Comparison of ENCODE assay signal across 8 cellular contexts in genomic region chr19:8004723-8005513, GRCh38. TPM values are rescaled to one million over a fixed set of nuclear protein-coding genes. Genes with fewer than 3 reads are reported as not detected.
DNase-seq lines count a peak whose midpoint lies in the region; ATAC-seq and TF ChIP-seq lines count a peak whose summit lies in the region.

No MANE protein-coding gene starts in this region.

- ATAC-seq in GM18868 (IDR thresholded peaks at IDR 0.05; ENCODE audit: unreplicated experiment) (peak; percentile 17), HG03139 (IDR thresholded peaks at IDR 0.05; ENCODE audit: unreplicated experiment) (peak; percentile 27), upper lobe of right lung (peak; percentile 6)

- H3K27me3 ChIP-seq in A673 (replicated peaks; ENCODE audit: insufficient read depth, low read depth, low read length, poor library complexity) (no peaks in the 10 kb centered on the region), duodenal mucosa (ENCODE audit: control insufficient read depth in 1 of 2, insufficient read depth in 2 of 2, low read length in 2 of 2) (no peaks in the 10 kb centered on the region), mucosa of rectum (ENCODE audit: control insufficient read depth in 2 of 2, insufficient read depth in 2 of 2, low read length in 2 of 2) (no peaks in the 10 kb centered on the region), upper lobe of right lung (no peaks in the 10 kb centered on the region)

- POLR2A ChIA-PET in A673 (lab: Charles Lee; ENCODE audit: low non-redundant PET) = no interaction called here

- H3K9me3 ChIP-seq in A673 (ENCODE audit: low read depth, low read length, poor library complexity, severe bottlenecking) (no peaks in the 10 kb centered on the region), duodenal mucosa (ENCODE audit: control insufficient read depth in 1 of 2, low read length in 2 of 2) (no peaks in the 10 kb centered on the region), mucosa of rectum (ENCODE audit: control insufficient read depth in 2 of 2, low read length in 2 of 2) (no peaks in the 10 kb centered on the region), upper lobe of right lung (no peaks in the 10 kb centered on the region)

- BruUV-seq in A673 (replicated peaks; lab: Mats Ljungman, UMichigan) = no TSS peak

- H3K27ac ChIP-seq in A673 (ENCODE audit: low read depth, low read length, poor library complexity, severe bottlenecking) (peak overlapping the region; percentile 82), duodenal mucosa (ENCODE audit: low read depth, low read length) (peak overlapping the region; percentile 32), mucosa of rectum (ENCODE audit: low read depth in 2 of 2, low read length in 2 of 2) (peak overlapping the region in 1 of 2 donors; percentile 32), upper lobe of right lung (peak overlapping the region; percentile 70)

- peak; percentile 30 for DNase-seq in A673 (ENCODE audit: low spot score)
- DNase-seq in T-helper 22 cell (ENCODE audit: low read depth) = peak; percentile 9
- peak; percentile 71 for DNase-seq in upper lobe of right lung
- no peak for DNase-seq in NCI-H1694 (lab: John Stamatoyannopoulos, UW)

- CTCF ChIA-PET in A673 (lab: Charles Lee) = no interaction called here

- no peak for TF ChIP-seq CTCF in A673 (conservative IDR thresholded peaks at IDR 0.05; ENCODE audit: low read depth, low read length)
- TF ChIP-seq CTCF in upper lobe of right lung (IDR thresholded peaks at IDR 0.05) = no peak

- H3K4me1 ChIP-seq in A673 (ENCODE audit: insufficient read depth, low read length, poor library complexity, severe bottlenecking) (peaks cover 19% of the 10 kb centered on the region), duodenal mucosa (ENCODE audit: control insufficient read depth in 1 of 2, insufficient read depth in 2 of 2, low read length in 2 of 2) (peaks cover 28 to 38% of the 10 kb centered on the region in 2 donors), mucosa of rectum (ENCODE audit: control insufficient read depth in 2 of 2, insufficient read depth in 2 of 2, low read length in 2 of 2) (peaks cover 22 to 32% of the 10 kb centered on the region in 2 donors), upper lobe of right lung (peaks cover 41% of the 10 kb centered on the region)

- H3K4me3 ChIP-seq in A673 (ENCODE audit: low read depth, low read length, poor library complexity, severe bottlenecking) = peak overlapping the region; percentile 95
- peak overlapping the region; percentile 77 to 91 for H3K4me3 ChIP-seq in duodenal mucosa (ENCODE audit: low read depth in 1 of 2, low read length in 2 of 2)
- peak overlapping the region; percentile 66 to 76 for H3K4me3 ChIP-seq in mucosa of rectum (ENCODE audit: low read length in 2 of 2)
- peak overlapping the region; percentile 74 for H3K4me3 ChIP-seq in upper lobe of right lung

- H3K36me3 ChIP-seq in A673 (ENCODE audit: insufficient read depth, low read length, poor library complexity, severe bottlenecking) (no peaks in the 10 kb centered on the region), duodenal mucosa (ENCODE audit: control insufficient read depth in 1 of 2, insufficient read depth in 2 of 2, low read length in 2 of 2) (peaks cover 0 to 7% of the 10 kb centered on the region in 2 donors), mucosa of rectum (ENCODE audit: control insufficient read depth in 2 of 2, insufficient read depth in 2 of 2, low read length in 2 of 2) (no peaks in the 10 kb centered on the region), upper lobe of right lung (no peaks in the 10 kb centered on the region)

- intact Hi-C loops in A673 (cut with micrococcal nuclease; ENCODE audit: unreplicated experiment) = loop anchor here (5.0 kb wide), 1 partner anchor 63 kb away; the partner anchor contains the start of gene TIMM44
- intact Hi-C loops in upper lobe of right lung (cut with DNase I) = no loop called here

- peak overlapping the region; percentile 76 to 81 for H3K9ac ChIP-seq in duodenal mucosa (ENCODE audit: low read depth in 1 of 2, low read length in 2 of 2)
- H3K9ac ChIP-seq in mucosa of rectum (ENCODE audit: low read depth in 1 of 2, low read length in 2 of 2) = peak overlapping the region; percentile 53 to 55

RNA-seq across cellular contexts. Expression of gene ELAVL1, which starts 0.5 kb away (rescaled TPM):
- total RNA-seq in A673 (2021) = 171 and 181 TPM in 2 replicates
- 65.9 TPM for total RNA-seq in upper lobe of right lung

RNA-seq across cellular contexts. Expression of gene CCL25, which starts 47.6 kb away (rescaled TPM):
- not detected in 2 replicates for total RNA-seq in A673 (2021)
- total RNA-seq in upper lobe of right lung = not detected
